21 cellular contexts compared by ENCODE assay signal in genomic region chr10:130652544-130652943, GRCh38.
A peak's percentile ranks its signal among the peaks of the same experiment; 100 is the strongest.
DNase-seq lines count a peak whose midpoint lies in the region; TF ChIP-seq lines count a peak whose summit lies in the region.
"Had no signal": no experiment of that assay in that cellular context is flagged by ENCODE, and none has a peak within 500 bp of the region (broad histone marks: within the 10 kb centered on the region; RNA-seq: fewer than 3 reads in every experiment).

No MANE protein-coding gene starts in this region.

- H3K4me1 ChIP-seq in osteoblast (ENCODE audit: insufficient read depth, low read length), result no peaks in the 10 kb centered on the region
- H3K4me1 ChIP-seq: Peyer's patch had no signal

- DNase-seq in SIG-M5 treated with dmso at 0.1 percent for 504 hours (lab: John Stamatoyannopoulos, UW; ENCODE audit: unreplicated experiment), result peak; percentile 6
- DNase-seq in SIG-M5 (lab: John Stamatoyannopoulos, UW), result no peak
- DNase-seq in MV-4-11 (lab: John Stamatoyannopoulos, UW), result peak; percentile 72
- peak; percentile 17 for DNase-seq in choroid plexus epithelial cell (ENCODE audit: low read depth)
- DNase-seq in osteoblast (ENCODE audit: insufficient read length, low spot score, missing footprints), result peak; percentile 63
- DNase-seq in substantia nigra (lab: John Stamatoyannopoulos, UW), result no peak
- DNase-seq in stimulated activated CD4-positive, alpha-beta T cell treated with anti-CD3 and anti-CD28 coated beads, Interleukin-2, amount 100 ng/mL, for 48 hours, result no peak
- no peak for DNase-seq in anterior cingulate cortex (lab: John Stamatoyannopoulos, UW)
- DNase-seq: EL, GF-D8, H7, Karpas-422, NCI-H1694 treated with DMSO at 0.1 percent for 48 hours, NCI-H2081 treated with DMSO at 0.1 percent for 48 hours, NCI-H2171 treated with DMSO at 0.1 percent for 48 hours, NCI-H524 treated with DMSO at 0.1 percent for 48 hours, Peyer's patch, Right ventricle myocardium superior, SK-N-SH had no signal

- H3K4me3 ChIP-seq in choroid plexus epithelial cell (ENCODE audit: low read depth, low read length) (no peak overlapping the region), osteoblast (ENCODE audit: insufficient read depth, low read length) (no peak overlapping the region)
- H3K4me3 ChIP-seq: BLaER1 treated with 17β-estradiol and CSF1 and Interleukin-3, amounts not matched to agents 10 nM and 100 nM; Peyer's patch had no signal

- H3K4me2 ChIP-seq in osteoblast (ENCODE audit: insufficient read depth, low read length), result no peak overlapping the region
- H3K4me2 ChIP-seq: BLaER1 treated with 17β-estradiol and CSF1 and Interleukin-3, amounts not matched to agents 10 nM and 100 nM; SK-N-SH had no signal

- no peaks in the 10 kb centered on the region for H4K20me1 ChIP-seq in osteoblast (ENCODE audit: insufficient read depth, low read length)
- H4K20me1 ChIP-seq: BLaER1 treated with 17β-estradiol and CSF1 and Interleukin-3, amounts not matched to agents 10 nM and 100 nM had no signal

- no peaks in the 10 kb centered on the region for H3K36me3 ChIP-seq in osteoblast (ENCODE audit: insufficient read depth, low read length)
- H3K36me3 ChIP-seq: BLaER1 treated with 17β-estradiol and CSF1 and Interleukin-3, amounts not matched to agents 10 nM and 100 nM; Peyer's patch had no signal

- no peaks in the 10 kb centered on the region for H3K27me3 ChIP-seq in osteoblast (ENCODE audit: insufficient read depth, low read length)
- H3K27me3 ChIP-seq: BLaER1 treated with 17β-estradiol and CSF1 and Interleukin-3, amounts not matched to agents 10 nM and 100 nM; Peyer's patch had no signal

- H3K79me2 ChIP-seq in osteoblast (ENCODE audit: insufficient read depth, low read length), result no peaks in the 10 kb centered on the region

- no peak overlapping the region for H3K27ac ChIP-seq in osteoblast (ENCODE audit: low read depth, low read length)
- H3K27ac ChIP-seq in substantia nigra (ENCODE audit: low read depth, low read length, poor library complexity, severe bottlenecking), result no peak overlapping the region
- H3K27ac ChIP-seq: 22Rv1; BLaER1 treated with 17β-estradiol and CSF1 and Interleukin-3, amounts not matched to agents 10 nM and 100 nM; Peyer's patch had no signal

- TF ChIP-seq CTCF in choroid plexus epithelial cell (conservative IDR thresholded peaks at IDR 0.05; ENCODE audit: low read depth, low read length), result no peak
- no peak for TF ChIP-seq CTCF in osteoblast (IDR thresholded peaks at IDR 0.05; ENCODE audit: extremely low read depth, low read depth, low read length)

- H2AFZ ChIP-seq in osteoblast (ENCODE audit: low read length), result no peak overlapping the region

- H3K9me3 ChIP-seq in osteoblast (ENCODE audit: low read depth, low read length), result no peaks in the 10 kb centered on the region
- H3K9me3 ChIP-seq: Peyer's patch, SK-N-SH had no signal

Comparison
In these comparisons a context has a peak if more than half of its experiments do, and no peak if none do; other contexts are left out.
1. DNase-seq: peak in SIG-M5 treated with dmso at 0.1 percent for 504 hours (single experiment), MV-4-11 (single experiment), choroid plexus epithelial cell (single experiment) and osteoblast (single experiment); none in SIG-M5 (single experiment), substantia nigra (0 of 49), stimulated activated CD4-positive, alpha-beta T cell treated with anti-CD3 and anti-CD28 coated beads, Interleukin-2, amount 100 ng/mL, for 48 hours (0 of 2) and anterior cingulate cortex (0 of 58).